14 cellular contexts compared by ENCODE assay signal in the genomic region with DNA sequence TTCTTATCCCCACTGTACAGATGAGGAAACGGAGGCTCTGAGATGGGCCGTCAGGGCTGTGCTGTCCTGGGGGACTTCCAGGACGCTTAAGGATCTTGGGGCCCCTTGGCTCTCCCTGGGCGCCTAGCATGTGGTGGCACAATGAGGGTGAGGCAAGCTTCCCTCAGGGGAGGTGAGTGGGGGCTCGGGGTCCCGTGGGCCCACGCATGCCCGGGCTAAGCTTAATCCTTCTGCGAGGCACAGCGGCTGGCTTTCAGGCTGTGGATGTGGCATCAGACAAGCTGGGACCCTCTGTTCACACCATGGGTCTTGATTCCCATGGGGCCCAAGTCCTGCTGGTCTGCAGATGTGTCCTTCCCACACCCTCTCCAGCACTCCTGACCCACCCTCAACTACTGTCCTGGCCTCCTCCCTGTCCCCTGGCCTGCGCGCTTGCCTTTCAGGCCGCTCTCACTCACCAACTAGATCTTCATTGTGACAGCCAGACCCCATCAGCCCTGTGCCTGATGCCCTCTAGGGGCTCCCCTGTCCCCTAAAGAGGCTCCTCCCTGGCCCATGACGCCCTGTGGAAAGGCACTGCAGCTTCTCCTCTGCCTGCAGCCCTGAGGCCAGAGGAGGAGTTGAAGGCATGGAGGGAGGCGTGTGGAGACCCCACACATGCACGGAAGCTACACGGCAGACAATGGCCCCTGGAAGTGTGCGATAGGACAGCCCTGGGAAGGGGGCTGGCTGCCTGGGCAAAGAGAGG. TPM values are rescaled to one million over a fixed set of nuclear protein-coding genes. Genes with fewer than 3 reads are reported as not detected.
DNase-seq lines count a peak whose midpoint lies in the region; ATAC-seq, FAIRE-seq and TF ChIP-seq lines count a peak whose summit lies in the region.
"Had no signal": no experiment of that assay in that cellular context is flagged by ENCODE, and none has a peak within 500 bp of the region (broad histone marks: within the 10 kb centered on the region; RNA-seq: fewer than 3 reads in every experiment).

No MANE protein-coding gene starts in this region.

- no peak for FAIRE-seq in keratinocyte (lab: Jason Lieb, UNC)

- H3K9me3 Mint-ChIP-seq in stimulated activated naive CD8-positive, alpha-beta T cell treated with anti-CD3 and anti-CD28 coated beads, Interleukin-15, amount 100 ng/mL, for 72 hours, result no peaks in the 10 kb centered on the region
- H3K9me3 Mint-ChIP-seq in activated CD8-positive, alpha-beta T cell treated with anti-CD3 and anti-CD28 coated beads, Interleukin-2, amount 10 ng/mL, durations not matched to agents 7 days and 5 days (ENCODE audit: insufficient read depth), result no peaks in the 10 kb centered on the region
- H3K9me3 Mint-ChIP-seq: activated CD4-positive, alpha-beta memory T cell treated with anti-CD3 and anti-CD28 coated beads for 36 hours; naive B cell had no signal

- H2AFZ ChIP-seq in keratinocyte (ENCODE audit: control insufficient read depth, low read length), result no peak overlapping the region

- no peaks in the 10 kb centered on the region for H3K9me1 ChIP-seq in keratinocyte (ENCODE audit: control insufficient read depth, extremely low read depth, insufficient read depth, low read length)

- H3K27me3 ChIP-seq in keratinocyte (ENCODE audit: control insufficient read depth, extremely low read depth, insufficient read depth, low read length), result no peaks in the 10 kb centered on the region
- H3K27me3 ChIP-seq: adrenal gland had no signal

- peaks cover 9 to 22% of the 10 kb centered on the region in 2 experiments for H3K36me3 ChIP-seq in keratinocyte (ENCODE audit: control insufficient read depth in 2 of 2, extremely low read depth in 1 of 2, insufficient read depth in 2 of 2, low read length in 2 of 2)

- peak overlapping the region; percentile 99 for H3K9ac ChIP-seq in keratinocyte (ENCODE audit: control insufficient read depth, extremely low read depth, insufficient read depth, low read length)

- no peak overlapping the region for H3K4me3 ChIP-seq in keratinocyte (ENCODE audit: control insufficient read depth in 2 of 3, extremely low read depth in 1 of 3, insufficient read depth in 2 of 3, low read depth in 1 of 3, low read length in 3 of 3)
- H3K4me3 ChIP-seq: adrenal gland had no signal

- H3K27me3 Mint-ChIP-seq in stimulated activated naive CD8-positive, alpha-beta T cell treated with anti-CD3 and anti-CD28 coated beads, Interleukin-15, amount 100 ng/mL, for 72 hours, result no peaks in the 10 kb centered on the region
- H3K27me3 Mint-ChIP-seq in activated CD8-positive, alpha-beta T cell treated with anti-CD3 and anti-CD28 coated beads, Interleukin-2, amount 10 ng/mL, durations not matched to agents 7 days and 5 days (ENCODE audit: low read depth), result no peaks in the 10 kb centered on the region
- H3K27me3 Mint-ChIP-seq: activated CD4-positive, alpha-beta memory T cell treated with anti-CD3 and anti-CD28 coated beads for 36 hours had no signal

- peaks cover 5% of the 10 kb centered on the region for H3K79me2 ChIP-seq in keratinocyte (ENCODE audit: control insufficient read depth, insufficient read depth, low read length)

- no peaks in the 10 kb centered on the region for H4K20me1 ChIP-seq in keratinocyte (ENCODE audit: control insufficient read depth, extremely low read depth, insufficient read depth, low read length)

- CTCF ChIA-PET in activated CD8-positive, alpha-beta T cell treated with anti-CD3 and anti-CD28 coated beads, Interleukin-2, amount 10 ng/mL, durations not matched to agents 7 days and 5 days (lab: Charles Lee), result interaction anchor here (0.6 to 1.1 kb wide), 3 partner anchors 8 to 122 kb away, joined by 3 read pairs; no protein-coding TSS in a partner anchor

- H3K27ac Mint-ChIP-seq in stimulated activated naive CD8-positive, alpha-beta T cell treated with anti-CD3 and anti-CD28 coated beads, Interleukin-15, amount 100 ng/mL, for 72 hours, result no peak overlapping the region
- peak overlapping the region; percentile 75 for H3K27ac Mint-ChIP-seq in activated CD8-positive, alpha-beta T cell treated with anti-CD3 and anti-CD28 coated beads, Interleukin-2, amount 10 ng/mL, durations not matched to agents 7 days and 5 days
- H3K27ac Mint-ChIP-seq: activated CD4-positive, alpha-beta memory T cell treated with anti-CD3 and anti-CD28 coated beads for 36 hours had no signal

- H3K4me3 Mint-ChIP-seq in stimulated activated naive CD8-positive, alpha-beta T cell treated with anti-CD3 and anti-CD28 coated beads, Interleukin-15, amount 100 ng/mL, for 72 hours, result no peak overlapping the region
- H3K4me3 Mint-ChIP-seq in activated CD8-positive, alpha-beta T cell treated with anti-CD3 and anti-CD28 coated beads, Interleukin-2, amount 10 ng/mL, durations not matched to agents 7 days and 5 days, result no peak overlapping the region
- H3K4me3 Mint-ChIP-seq: activated CD4-positive, alpha-beta memory T cell treated with anti-CD3 and anti-CD28 coated beads for 36 hours; naive B cell had no signal

- dilution Hi-C loops in keratinocyte (cut with MboI; ENCODE audit: extremely low pct_ligation_motif_present, low sequenced_read_pairs), result no loop called here

- ATAC-seq in stimulated activated naive CD8-positive, alpha-beta T cell treated with anti-CD3 and anti-CD28 coated beads, Interleukin-15, amount 100 ng/mL, for 72 hours, result peak; percentile 32
- ATAC-seq in stimulated activated naive CD8-positive, alpha-beta T cell treated with anti-CD3 and anti-CD28 coated beads, Interleukin-15, Interleukin-2, amounts not matched to agents 100 U/mL and 50 U/mL, for 24 hours, result no peak
- ATAC-seq in activated CD8-positive, alpha-beta T cell treated with anti-CD3 and anti-CD28 coated beads, Interleukin-2, amount 10 ng/mL, durations not matched to agents 7 days and 5 days, result peak; percentile 31

- H3K9me3 ChIP-seq in keratinocyte (ENCODE audit: control insufficient read depth, low read depth, low read length), result no peaks in the 10 kb centered on the region
- H3K9me3 ChIP-seq: adrenal gland had no signal

- peak overlapping the region; percentile 100 for H3K27ac ChIP-seq in keratinocyte (ENCODE audit: control insufficient read depth, insufficient read depth, low read length)
- H3K27ac ChIP-seq: C4-2B had no signal

- TF ChIP-seq CTCF in keratinocyte (optimal IDR thresholded peaks at IDR 0.05 in 1 of 3, IDR thresholded peaks at IDR 0.05 in 1 of 3, conservative IDR thresholded peaks at IDR 0.05 in 1 of 3; ENCODE audit: extremely low read depth in 1 of 3, insufficient read depth in 2 of 3, low read length in 3 of 3), result no peak

- POLR2A ChIA-PET in activated CD8-positive, alpha-beta T cell treated with anti-CD3 and anti-CD28 coated beads, Interleukin-2, amount 10 ng/mL, durations not matched to agents 7 days and 5 days (lab: Charles Lee), result interaction anchor here (0.5 kb wide), 1 partner anchor 94 kb away, joined by 3 read pairs; no protein-coding TSS in a partner anchor

- peak overlapping the region; percentile 100 for H3K4me2 ChIP-seq in keratinocyte (ENCODE audit: control insufficient read depth, extremely low read depth, insufficient read depth, low read depth, low read length)

- H3K4me1 Mint-ChIP-seq in stimulated activated naive CD8-positive, alpha-beta T cell treated with anti-CD3 and anti-CD28 coated beads, Interleukin-15, amount 100 ng/mL, for 72 hours, result peaks cover 21% of the 10 kb centered on the region
- peaks cover 2% of the 10 kb centered on the region for H3K4me1 Mint-ChIP-seq in activated CD8-positive, alpha-beta T cell treated with anti-CD3 and anti-CD28 coated beads, Interleukin-2, amount 10 ng/mL, durations not matched to agents 7 days and 5 days (ENCODE audit: low read depth)

- no peak for DNase-seq in stimulated activated naive CD8-positive, alpha-beta T cell treated with anti-CD3 and anti-CD28 coated beads, Interleukin-15, amount 100 ng/mL, for 72 hours
- DNase-seq in stimulated activated naive CD8-positive, alpha-beta T cell treated with anti-CD3 and anti-CD28 coated beads, Interleukin-15, Interleukin-2, amounts not matched to agents 100 U/mL and 50 U/mL, for 24 hours, result no peak
- no peak for DNase-seq in activated CD8-positive, alpha-beta T cell treated with anti-CD3 and anti-CD28 coated beads, Interleukin-2, amount 10 ng/mL, durations not matched to agents 7 days and 5 days
- DNase-seq in keratinocyte (ENCODE audit: low read depth, low spot score), result no peak
- DNase-seq in central memory CD4-positive, alpha-beta T cell, result no peak
- no peak for DNase-seq in pons (ENCODE audit: low spot score)
- DNase-seq in SIG-M5 treated with dmso at 0.1 percent for 504 hours (lab: John Stamatoyannopoulos, UW; ENCODE audit: unreplicated experiment), result no peak
- no peak for DNase-seq in middle frontal gyrus (ENCODE audit: extremely low spot score, low spot score)
- DNase-seq: activated CD4-positive, alpha-beta memory T cell treated with anti-CD3 and anti-CD28 coated beads for 36 hours; adrenal gland; MM.1S; naive B cell; SW 1271 had no signal

- peaks cover 67% of the 10 kb centered on the region for H3K4me1 ChIP-seq in keratinocyte (ENCODE audit: control insufficient read depth, extremely low read depth, insufficient read depth, low read length)

- peaks cover 11% of the 10 kb centered on the region for H3K36me3 Mint-ChIP-seq in activated CD8-positive, alpha-beta T cell treated with anti-CD3 and anti-CD28 coated beads, Interleukin-2, amount 10 ng/mL, durations not matched to agents 7 days and 5 days (ENCODE audit: low read depth)
- H3K36me3 Mint-ChIP-seq: activated CD4-positive, alpha-beta memory T cell treated with anti-CD3 and anti-CD28 coated beads for 36 hours had no signal

RNA-seq across cellular contexts. Expression of gene DUSP7, which starts 11.3 kb away (rescaled TPM):
- 10 to 100 TPM; 37.4 to 39.1 TPM for total RNA-seq in activated CD8-positive, alpha-beta T cell treated with anti-CD3 and anti-CD28 coated beads, Interleukin-2, amount 10 ng/mL, durations not matched to agents 7 days and 5 days
- 103 to 172 TPM (median 121 TPM) in 3 replicates for polyA plus RNA-seq in keratinocyte
- 36.1 TPM for polyA plus RNA-seq in keratinocyte (2011; ENCODE audit: low read depth)
- 119 and 152 TPM in 2 replicates for polyA plus RNA-seq in keratinocyte (2011; cell fraction: cytosol; rRNA removed)
- polyA plus RNA-seq in keratinocyte (2011; cell fraction: nucleus; rRNA removed), result 143 and 170 TPM in 2 replicates
- polyA plus RNA-seq in keratinocyte (2012; ENCODE audit: low replicate concordance), result 84.5 and 106 TPM in 2 replicates
- 280 to 386 TPM (median 351 TPM) in 3 replicates for polyA minus RNA-seq in keratinocyte
- polyA minus RNA-seq in keratinocyte (2011; cell fraction: cytosol; rRNA and poly(A)+ RNA removed), result 419 TPM
- polyA minus RNA-seq in keratinocyte (2011; cell fraction: nucleus; rRNA and poly(A)+ RNA removed), result 133 and 142 TPM in 2 replicates

RNA-seq across cellular contexts. Expression of gene RPL29, which starts 49.3 kb away (rescaled TPM):
- 1,000 to 10,000 TPM; 1,199 to 1,266 TPM for total RNA-seq in activated CD8-positive, alpha-beta T cell treated with anti-CD3 and anti-CD28 coated beads, Interleukin-2, amount 10 ng/mL, durations not matched to agents 7 days and 5 days
- polyA plus RNA-seq in keratinocyte, result 1,648 to 2,317 TPM (median 2,262 TPM) in 3 replicates
- 230 TPM for polyA plus RNA-seq in keratinocyte (2011; ENCODE audit: low read depth)
- 2,612 and 3,378 TPM in 2 replicates for polyA plus RNA-seq in keratinocyte (2011; cell fraction: cytosol; rRNA removed)
- polyA plus RNA-seq in keratinocyte (2011; cell fraction: nucleus; rRNA removed), result 709 and 840 TPM in 2 replicates
- polyA plus RNA-seq in keratinocyte (2012; ENCODE audit: low replicate concordance), result 2,251 and 2,683 TPM in 2 replicates
- 629 to 1,712 TPM (median 1,279 TPM) in 3 replicates for polyA minus RNA-seq in keratinocyte
- polyA minus RNA-seq in keratinocyte (2011; cell fraction: cytosol; rRNA and poly(A)+ RNA removed), result 1,741 TPM
- 213 and 241 TPM in 2 replicates for polyA minus RNA-seq in keratinocyte (2011; cell fraction: nucleus; rRNA and poly(A)+ RNA removed)
